17 cellular contexts compared by ENCODE assay signal in the genomic region with DNA sequence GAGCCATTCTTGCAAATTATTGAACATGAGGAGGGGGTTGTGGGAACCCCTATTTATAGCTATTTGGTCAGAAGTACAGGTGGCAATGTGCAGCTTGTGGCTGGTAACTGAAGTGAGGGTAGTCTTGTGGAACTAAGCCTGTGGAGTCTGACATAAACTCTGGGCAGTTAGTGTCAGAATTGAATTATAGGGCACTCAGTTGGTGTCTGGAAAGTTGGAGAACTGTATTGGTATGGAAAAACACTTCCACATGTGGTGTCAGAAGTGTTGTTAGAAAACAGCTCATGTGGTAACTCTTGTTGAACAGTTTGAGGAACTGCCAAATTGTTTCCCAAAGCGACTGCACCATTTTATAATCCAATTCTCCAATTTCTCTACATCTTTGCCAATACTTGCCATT. TPM values are rescaled to one million over a fixed set of nuclear protein-coding genes. Genes with fewer than 3 reads are reported as not detected.
A peak's percentile ranks its signal among the peaks of the same experiment; 100 is the strongest.
DNase-seq lines count a peak whose midpoint lies in the region; ATAC-seq, FAIRE-seq and TF ChIP-seq lines count a peak whose summit lies in the region.
"Had no signal": no experiment of that assay in that cellular context is flagged by ENCODE, and none has a peak within 500 bp of the region (broad histone marks: within the 10 kb centered on the region; RNA-seq: fewer than 3 reads in every experiment).

No MANE protein-coding gene starts in this region.

- H3K27ac ChIP-seq in BLaER1 treated with 17β-estradiol and CSF1 and Interleukin-3, amounts not matched to agents 10 nM and 100 nM, result no peak overlapping the region
- no peak overlapping the region; the same call in 1 of the 2 replicates for H3K27ac ChIP-seq in GM12878 (ENCODE audit: control insufficient read depth, insufficient read depth)

- TF ChIP-seq CTCF in GM12878 (IDR thresholded peaks at IDR 0.05 in 2 of 3, conservative IDR thresholded peaks at IDR 0.05 in 1 of 3; ENCODE audit: control insufficient read depth in 2 of 3, extremely low read depth in 1 of 3, insufficient read depth in 1 of 3, low read depth in 3 of 3, low read length in 3 of 3), result no peak

- peaks cover 18 to 75% (median 63%) of the 10 kb centered on the region in 11 experiments; a peak in 21 of 22 replicates for H3K9me3 ChIP-seq in BLaER1 treated with 17β-estradiol and CSF1 and Interleukin-3, amounts not matched to agents 10 nM and 100 nM (replicated peaks in 1 of 11)
- no peaks in the 10 kb centered on the region; the same call in 1 of the 3 replicates for H3K9me3 ChIP-seq in GM12878 (replicated peaks; ENCODE audit: control insufficient read depth, insufficient read depth, low read length)

- H2AFZ ChIP-seq in GM12878 (ENCODE audit: control insufficient read depth, low read depth, low read length), result no peak overlapping the region

- no peak overlapping the region for H3K9ac ChIP-seq in BLaER1 treated with 17β-estradiol and CSF1 and Interleukin-3, amounts not matched to agents 10 nM and 100 nM
- no peak overlapping the region for H3K9ac ChIP-seq in GM12878 (ENCODE audit: control insufficient read depth, insufficient read depth, low read length)

- SMC1A ChIA-PET in GM12878 (lab: Charles Lee; ENCODE audit: uncharacterized antibody, unreplicated experiment), result interaction anchor here (1.0 to 1.2 kb wide), 3 partner anchors 11 to 357 kb away, joined by 3 read pairs; no protein-coding TSS in a partner anchor

- H3K4me1 ChIP-seq in BLaER1 treated with 17β-estradiol and CSF1 and Interleukin-3, amounts not matched to agents 10 nM and 100 nM, result peaks cover 7 to 14% (median 10%) of the 10 kb centered on the region in 10 experiments; a peak in 18 of 20 replicates
- H3K4me1 ChIP-seq in GM12878 (ENCODE audit: control insufficient read depth, insufficient read depth, low read length), result peaks cover 9% of the 10 kb centered on the region

- ATAC-seq in GM12878, result peak; percentile 80
- ATAC-seq: natural killer cell; PC-3; stimulated activated naive B cell treated with anti-CD40 and anti-IgM and Interleukin-4, amounts not matched to agents 10 μg/mL and 1 μg/mL and 100 μg/mL, for 72 hours had no signal

- in situ Hi-C loops in GM12878 (cut with MboI), result no loop called here

- peaks cover 52 to 95% (median 74%) of the 10 kb centered on the region in 11 experiments for H3K36me3 ChIP-seq in BLaER1 treated with 17β-estradiol and CSF1 and Interleukin-3, amounts not matched to agents 10 nM and 100 nM
- H3K36me3 ChIP-seq in GM12878 (ENCODE audit: control insufficient read depth in 2 of 2, insufficient read depth in 2 of 2, low read length in 1 of 2), result peaks cover 0 to 3% of the 10 kb centered on the region in 2 experiments; a peak in 1 of 4 replicates

- peak; percentile 93 for TF ChIP-seq EP300 in Ishikawa (IDR thresholded peaks at IDR 0.05; ENCODE audit: borderline replicate concordance)
- TF ChIP-seq EP300 in GM12878 (IDR thresholded peaks at IDR 0.05; ENCODE audit: borderline replicate concordance in 1 of 2, control insufficient read depth in 1 of 2, low read depth in 2 of 2, low read length in 2 of 2), result no peak

- H3K4me2 ChIP-seq in BLaER1 treated with 17β-estradiol and CSF1 and Interleukin-3, amounts not matched to agents 10 nM and 100 nM, result peak overlapping the region in 8 of 11 experiments; percentile 11 to 70 (median 39); a peak in 12 of 22 replicates
- peak overlapping the region; percentile 75 for H3K4me2 ChIP-seq in GM12878 (ENCODE audit: control insufficient read depth, insufficient read depth)

- intact Hi-C loops in GM12878 (cut with micrococcal nuclease; ENCODE audit: unreplicated experiment), result no loop called here

- RAD21 ChIA-PET in GM12878 (lab: Charles Lee; ENCODE audit: unreplicated experiment), result no interaction called here

- H4K20me1 ChIP-seq in BLaER1 treated with 17β-estradiol and CSF1 and Interleukin-3, amounts not matched to agents 10 nM and 100 nM, result peaks cover 4 to 51% (median 26%) of the 10 kb centered on the region in 11 experiments; a peak in 12 of 22 replicates
- H4K20me1 ChIP-seq in GM12878 (ENCODE audit: control insufficient read depth, insufficient read depth), result no peaks in the 10 kb centered on the region

- TF ChIP-seq POLR2A in GM12878 (IDR thresholded peaks at IDR 0.05; ENCODE audit: low read depth, low read length), result no peak

- CTCF ChIA-PET in GM12878 (lab: Yijun Ruan, JAX), result interaction anchor here (0.5 to 1.4 kb wide), 2 partner anchors 9 to 129 kb away, joined by 3 read pairs; no protein-coding TSS in a partner anchor

- H3K27me3 ChIP-seq in BLaER1 treated with 17β-estradiol and CSF1 and Interleukin-3, amounts not matched to agents 10 nM and 100 nM, result no peaks in the 10 kb centered on the region
- H3K27me3 ChIP-seq in GM12878 (replicated peaks in 1 of 2; ENCODE audit: control insufficient read depth in 2 of 2, insufficient read depth in 2 of 2, low read length in 1 of 2), result no peaks in the 10 kb centered on the region

- POLR2A ChIA-PET in GM12878 (lab: Charles Lee), result no interaction called here

- 59% methylated on average over 1 of the region's 1 CpG for WGBS in GM12878 (ENCODE audit: insufficient coverage, insufficient replicate concordance, low lambda C conversion rate, missing lambda C conversion rate)

- FAIRE-seq in GM19239 (lab: Jason Lieb, UNC) (peak; percentile 23), GM12878 (lab: Jason Lieb, UNC) (peak; percentile 64), frontal cortex (lab: Jason Lieb, UNC) (no peak)

- TF ChIP-seq RAD21 in Ishikawa (IDR thresholded peaks at IDR 0.05; ENCODE audit: low read depth) (peak; percentile 21; the same call in 1 of the 2 replicates), GM12878 (IDR thresholded peaks at IDR 0.05; ENCODE audit: insufficient read depth, low read depth, low read length) (no peak)

- H3K4me3 ChIP-seq in BLaER1 treated with 17β-estradiol and CSF1 and Interleukin-3, amounts not matched to agents 10 nM and 100 nM, result no peak overlapping the region
- H3K4me3 ChIP-seq in GM12878, result no peak overlapping the region

- H3K79me2 ChIP-seq in GM12878 (ENCODE audit: control insufficient read depth, insufficient read depth, low read length), result peaks cover 56% of the 10 kb centered on the region

- DNase-seq in GM19239 (ENCODE audit: insufficient read length, low spot score) (no peak), GM12878 (ENCODE audit: low read depth, low spot score) (no peak), cerebellum (ENCODE audit: low spot score) (no peak), frontal cortex (ENCODE audit: low spot score in 2 of 2) (no peak)
- DNase-seq in stimulated activated naive CD4-positive, alpha-beta T cell treated with Interleukin-2 at 50 U/mL for 16 hours (lab: John Stamatoyannopoulos, UW), result no peak
- DNase-seq in stimulated activated CD4-positive, alpha-beta T cell treated with anti-CD3 and anti-CD28 coated beads, Interleukin-4, amount 100 ng/mL, for 1 hour, result no peak
- DNase-seq: activated CD4-positive, alpha-beta T cell treated with anti-CD3 and anti-CD28 coated beads, Interleukin-2, amount 10 ng/mL, durations not matched to agents 7 days and 5 days; activated naive CD4-positive, alpha-beta T cell treated with anti-CD3 and anti-CD28 coated beads, Interleukin-2, amount 50 U/mL, for 16 hours; cortex of kidney; glutamatergic neuron; natural killer cell; NCI-H2029 treated with DMSO at 0.1 percent for 48 hours; NCI-H524; PC-3; stimulated activated naive B cell treated with anti-CD40 and anti-IgM and Interleukin-4, amounts not matched to agents 10 μg/mL and 1 μg/mL and 100 μg/mL, for 72 hours had no signal

- BruUV-seq in GM12878 (replicated peaks; lab: Mats Ljungman, UMichigan), result no TSS peak

TF ChIP-seq in Ishikawa, 13 proteins besides CTCF, POLR2A, EP300 and RAD21 (continues in another document):
- TF ChIP-seq FOXM1 (IDR thresholded peaks at IDR 0.05; ENCODE audit: borderline replicate concordance, low read depth) (peak; percentile 77; the same call in 1 of the 2 replicates), TEAD4 (IDR thresholded peaks at IDR 0.05) (peak; percentile 77), ZBTB7A (IDR thresholded peaks at IDR 0.05; ENCODE audit: low read depth) (no peak), CEBPB (IDR thresholded peaks at IDR 0.05) (peak; percentile 41)

TF ChIP-seq in GM12878, 131 proteins besides CTCF, POLR2A, EP300 and RAD21:
- TF ChIP-seq FOXM1 (IDR thresholded peaks at IDR 0.05; ENCODE audit: low read depth, low read length), result no peak
- TF ChIP-seq KLF5 (IDR thresholded peaks at IDR 0.05; ENCODE audit: partially characterized antibody), result no peak

RNA-seq across cellular contexts. Expression of a gene that starts 7.5 kb away (rescaled TPM):
- 30.0 and 33.4 TPM in 2 replicates for total RNA-seq in GM12878 (2013; cell fraction: nucleolus; rRNA removed)
- total RNA-seq in GM12878 (2014; rRNA removed), result 41.3 and 47.1 TPM in 2 replicates
- 43.8 and 45.6 TPM in 2 replicates for total RNA-seq in GM12878 (2014; rRNA removed; fragmentation: Illumina TruSeq; extraction: Trizol)
- total RNA-seq in GM12878 (2021), result 46.9 and 50.5 TPM in 2 replicates
- polyA plus RNA-seq in GM12878 (2011; ENCODE audit: low read depth), result 24.5 TPM
- 38.6 and 42.7 TPM in 2 replicates for polyA plus RNA-seq in GM12878 (2011; rRNA removed)
- 33.6 and 45.2 TPM in 2 replicates for polyA plus RNA-seq in GM12878 (2011; cell fraction: cytosol; rRNA removed)
- polyA plus RNA-seq in GM12878 (2011; cell fraction: nucleus; rRNA removed), result 22.0 and 28.0 TPM in 2 replicates
- polyA plus RNA-seq in GM12878 (2012), result 31.4 and 42.9 TPM in 2 replicates
- 42.2 and 44.2 TPM in 2 replicates for polyA plus RNA-seq in GM12878 (2014; fragmentation: Illumina TruSeq; extraction: Trizol)
- 10 to 100 TPM; 11.2 to 17.9 TPM for polyA plus RNA-seq in GM12878 (2014; fragmentation: Nextera tagmentation; extraction: Ambion mirVana)
- polyA plus RNA-seq in GM12878 (2014; rRNA removed), result 39.2 and 44.0 TPM in 2 replicates
- polyA plus RNA-seq in GM12878 (2016; fragmentation: Nextera tagmentation; extraction: Ambion mirVana), result 10 to 100 TPM; 41.1 to 42.5 TPM
- polyA minus RNA-seq in GM12878 (2011; rRNA and poly(A)+ RNA removed), result 31.3 and 33.7 TPM in 2 replicates
- 16.2 and 16.4 TPM in 2 replicates for polyA minus RNA-seq in GM12878 (2011; cell fraction: cytosol; rRNA and poly(A)+ RNA removed)
- 9.7 and 21.0 TPM in 2 replicates for polyA minus RNA-seq in GM12878 (2011; cell fraction: nucleus; rRNA and poly(A)+ RNA removed)
- total RNA-seq in cerebellum, result 26.9 TPM
- total RNA-seq in frontal cortex, result 26.5 TPM
